Comparison of ENCODE assay signal across 21 cellular contexts in genomic region chr7:28807396-28807994, GRCh38.
"Had no signal": no experiment of that assay in that cellular context is flagged by ENCODE, and none has a peak within 500 bp of the region (broad histone marks: within the 10 kb centered on the region; RNA-seq: fewer than 3 reads in every experiment).

No MANE protein-coding gene starts in this region.

- H3K27me3 Mint-ChIP-seq: activated CD4-positive, alpha-beta memory T cell treated with anti-CD3 and anti-CD28 coated beads for 36 hours; activated naive CD8-positive, alpha-beta T cell treated with anti-CD3 and anti-CD28 coated beads, Interleukin-2, amount 10 ng/mL, durations not matched to agents 7 days and 5 days; T-helper 17 cell had no signal

- H3K27ac ChIP-seq: epithelial cell of prostate, heart left ventricle, sigmoid colon, upper lobe of right lung had no signal

- H3K9me3 ChIP-seq: heart left ventricle, sigmoid colon, upper lobe of right lung had no signal

- H3K4me3 Mint-ChIP-seq: activated CD4-positive, alpha-beta memory T cell treated with anti-CD3 and anti-CD28 coated beads for 36 hours; activated naive CD4-positive, alpha-beta T cell treated with anti-CD3 and anti-CD28 coated beads for 36 hours; activated naive CD8-positive, alpha-beta T cell treated with anti-CD3 and anti-CD28 coated beads, Interleukin-2, amount 10 ng/mL, durations not matched to agents 7 days and 5 days; activated T-cell treated with anti-CD3 and anti-CD28 coated beads, Interleukin-2, amount 50 U/mL, for 72 hours; naive B cell; T-helper 17 cell had no signal

- H3K9me3 Mint-ChIP-seq: activated CD4-positive, alpha-beta memory T cell treated with anti-CD3 and anti-CD28 coated beads for 36 hours; activated naive CD4-positive, alpha-beta T cell treated with anti-CD3 and anti-CD28 coated beads for 36 hours; activated naive CD8-positive, alpha-beta T cell treated with anti-CD3 and anti-CD28 coated beads, Interleukin-2, amount 10 ng/mL, durations not matched to agents 7 days and 5 days had no signal

- ATAC-seq: activated T-cell treated with anti-CD3 and anti-CD28 coated beads, Interleukin-2, amount 50 U/mL, for 72 hours; left cardiac atrium; T-helper 17 cell; upper lobe of right lung had no signal

- H3K36me3 Mint-ChIP-seq: activated CD4-positive, alpha-beta memory T cell treated with anti-CD3 and anti-CD28 coated beads for 36 hours; activated naive CD8-positive, alpha-beta T cell treated with anti-CD3 and anti-CD28 coated beads, Interleukin-2, amount 10 ng/mL, durations not matched to agents 7 days and 5 days had no signal

- H3K27me3 ChIP-seq: heart left ventricle, sigmoid colon, upper lobe of right lung had no signal

- H3K4me3 ChIP-seq: heart left ventricle, sigmoid colon, upper lobe of right lung had no signal

- H3K4me1 Mint-ChIP-seq: T-helper 17 cell had no signal

- H3K4me1 ChIP-seq: upper lobe of right lung had no signal

- H3K27ac Mint-ChIP-seq: activated CD4-positive, alpha-beta memory T cell treated with anti-CD3 and anti-CD28 coated beads for 36 hours; activated naive CD4-positive, alpha-beta T cell treated with anti-CD3 and anti-CD28 coated beads for 36 hours; activated naive CD8-positive, alpha-beta T cell treated with anti-CD3 and anti-CD28 coated beads, Interleukin-2, amount 10 ng/mL, durations not matched to agents 7 days and 5 days; activated T-cell treated with anti-CD3 and anti-CD28 coated beads, Interleukin-2, amount 50 U/mL, for 72 hours; naive B cell; T-helper 17 cell had no signal

- H3K36me3 ChIP-seq: upper lobe of right lung had no signal

- DNase-seq: activated CD4-positive, alpha-beta memory T cell treated with anti-CD3 and anti-CD28 coated beads for 36 hours; activated CD4-positive, alpha-beta T cell treated with anti-CD3 and anti-CD28 coated beads for 4 hours; activated CD4-positive, CD25-positive, alpha-beta regulatory T cell; activated effector memory CD4-positive, alpha-beta T cell treated with Interleukin-2 at 50 U/mL for 16 hours; activated naive CD4-positive, alpha-beta T cell treated with anti-CD3 and anti-CD28 coated beads for 36 hours; activated naive CD8-positive, alpha-beta T cell treated with anti-CD3 and anti-CD28 coated beads, Interleukin-2, amount 10 ng/mL, durations not matched to agents 7 days and 5 days; activated T-cell treated with anti-CD3 and anti-CD28 coated beads, Interleukin-2, amount 50 U/mL, for 72 hours; amniotic stem cell; heart left ventricle; islet precursor cell; left cardiac atrium; mesenchymal stem cell; naive B cell; occipital lobe; posterior cingulate gyrus; sigmoid colon; stimulated activated CD4-positive, alpha-beta T cell treated with anti-CD3 and anti-CD28 coated beads, Interleukin-4, amount 100 ng/mL, for 1 hour; stimulated activated naive CD4-positive, alpha-beta T cell treated with Interleukin-2 at 50 U/mL for 16 hours; T-helper 17 cell; upper lobe of right lung had no signal
